ENCODE assay signal across 21 cellular contexts in genomic region chr5:56656816-56657740, GRCh38.
DNase-seq lines count a peak whose midpoint lies in the region; TF ChIP-seq lines count a peak whose summit lies in the region.
"Had no signal": no experiment of that assay in that cellular context is flagged by ENCODE, and none has a peak within 500 bp of the region (broad histone marks: within the 10 kb centered on the region; RNA-seq: fewer than 3 reads in every experiment).

No MANE protein-coding gene starts in this region.

- H3K9me3 ChIP-seq in MG63: no peaks in the 10 kb centered on the region
- H3K9me3 ChIP-seq: ascending aorta, lower lobe of right lung, ovary, testis had no signal

- no peak overlapping the region for H3K27ac ChIP-seq in substantia nigra (ENCODE audit: low read depth, low read length, poor library complexity, severe bottlenecking)
- H3K27ac ChIP-seq: ascending aorta, HL-60, lower lobe of right lung, ovary, testis had no signal

- H3K36me3 ChIP-seq in MG63: no peaks in the 10 kb centered on the region
- H3K36me3 ChIP-seq: ascending aorta, lower lobe of right lung, ovary had no signal

- H3K4me3 ChIP-seq in MG63 (no peak overlapping the region), astrocyte of the cerebellum (ENCODE audit: low read depth, low read length) (no peak overlapping the region)
- H3K4me3 ChIP-seq: ascending aorta, lower lobe of right lung, ovary, testis had no signal

- peak; percentile 23 for DNase-seq in Caki2 (ENCODE audit: low read depth)
- peak; percentile 68 for DNase-seq in MG63
- DNase-seq in astrocyte of the cerebellum (ENCODE audit: low read depth): peak; percentile 82
- DNase-seq in fibroblast of the conjunctiva (ENCODE audit: low read depth): peak; percentile 65
- no peak for DNase-seq in stimulated activated naive CD4-positive, alpha-beta T cell treated with Interleukin-2 at 50 U/mL for 16 hours (lab: John Stamatoyannopoulos, UW)
- no peak for DNase-seq in substantia nigra (lab: John Stamatoyannopoulos, UW)
- DNase-seq in GM13977 (ENCODE audit: low spot score): no peak
- no peak for DNase-seq in NCI-H526 treated with DMSO at 0.1 percent for 48 hours (lab: John Stamatoyannopoulos, UW)
- DNase-seq: activated B cell treated with CpG ODN at 0.5 μM for 24 hours; activated gamma-delta T cell treated with Interleukin-2 at 50 U/mL for 16 hours; dermis blood vessel endothelial cell; H7; head of caudate nucleus; immature natural killer cell; lower lobe of right lung; NCI-H2029 treated with DMSO at 0.1 percent for 48 hours; ovary; stimulated activated CD4-positive, alpha-beta T cell treated with anti-CD3 and anti-CD28 coated beads, Interleukin-2, amount 100 ng/mL, for 48 hours; testis had no signal

- no peaks in the 10 kb centered on the region for H3K27me3 ChIP-seq in MG63
- H3K27me3 ChIP-seq: ascending aorta, ovary, testis had no signal

- in situ Hi-C loops in Caki2 (cut with HindIII; ENCODE audit: low pct_unique_long_range_greater_than_20kb, low sequenced_read_pairs) (no loop called here), astrocyte of the cerebellum (cut with HindIII; ENCODE audit: low sequenced_read_pairs) (no loop called here), GM13977 (cut with MboI; ENCODE audit: low pct_unique_long_range_greater_than_20kb, low sequenced_read_pairs, unreplicated experiment) (no loop called here)

- TF ChIP-seq CTCF in astrocyte of the cerebellum (IDR thresholded peaks at IDR 0.05; ENCODE audit: low read depth, low read length, missing control alignments) (no peak), GM13977 (IDR thresholded peaks at IDR 0.05; ENCODE audit: extremely low read depth, insufficient read depth, missing control alignments) (no peak)

Comparison
In these comparisons a context has a peak if more than half of its experiments do, and no peak if none do; other contexts are left out.
1. DNase-seq: peak in Caki2 (single experiment), MG63 (single experiment), astrocyte of the cerebellum (single experiment) and fibroblast of the conjunctiva (single experiment); none in stimulated activated naive CD4-positive, alpha-beta T cell treated with Interleukin-2 at 50 U/mL for 16 hours (single experiment), substantia nigra (0 of 49), GM13977 (single experiment) and NCI-H526 treated with DMSO at 0.1 percent for 48 hours (single experiment).